1 cellular context compared by ENCODE assay signal in genomic region chr20:62969939-62970306, GRCh38.
TF ChIP-seq lines count a peak whose summit lies in the region.

No MANE protein-coding gene starts in this region.

TF ChIP-seq in HepG2, 621 proteins besides CTCF, POLR2A, EP300 and RAD21 (continued from another document):
- TF ChIP-seq HNF1A (IDR thresholded peaks at IDR 0.05; ENCODE audit: low read depth) = no peak
- no peak for TF ChIP-seq HNF1A (CRISPR knock-in tag; IDR thresholded peaks at IDR 0.05; ENCODE audit: borderline replicate concordance)
- TF ChIP-seq ZNF335 (CRISPR knock-in tag; IDR thresholded peaks at IDR 0.05) = 0 out of 2 replicates have a peak, but pooled peaks have one; percentile 6
- no peak for TF ChIP-seq SETDB1 (CRISPR knock-in tag; IDR thresholded peaks at IDR 0.05; ENCODE audit: borderline replicate concordance)
- TF ChIP-seq NKX3-1 (CRISPR knock-in tag; IDR thresholded peaks at IDR 0.05) = no peak
- 0 out of 2 replicates have a peak, but pooled peaks have one; percentile 4 for TF ChIP-seq BCL6 (CRISPR knock-in tag; IDR thresholded peaks at IDR 0.05)
- TF ChIP-seq KAT2B (IDR thresholded peaks at IDR 0.05; ENCODE audit: borderline replicate concordance, low read depth, low read length) = no peak
- peak; percentile 46; the same call in 1 of the 2 replicates for TF ChIP-seq ZNF749 (CRISPR knock-in tag; IDR thresholded peaks at IDR 0.05; ENCODE audit: borderline replicate concordance)
- TF ChIP-seq ZNF547 (CRISPR knock-in tag; IDR thresholded peaks at IDR 0.05) = no peak
- TF ChIP-seq ZBTB42 (CRISPR knock-in tag; IDR thresholded peaks at IDR 0.05) = no peak
- TF ChIP-seq ZNF431 (CRISPR knock-in tag; IDR thresholded peaks at IDR 0.05; ENCODE audit: borderline replicate concordance, low read depth) = 0 out of 2 replicates have a peak, but pooled peaks have one; percentile 45
- no peak for TF ChIP-seq ZBTB49 (CRISPR knock-in tag; IDR thresholded peaks at IDR 0.05; ENCODE audit: borderline replicate concordance)
- peak; percentile 12 for TF ChIP-seq ZNF781 (CRISPR knock-in tag; IDR thresholded peaks at IDR 0.05; ENCODE audit: borderline replicate concordance, not compliant biosample characterization)
- TF ChIP-seq SIN3A (IDR thresholded peaks at IDR 0.05; ENCODE audit: borderline replicate concordance, low read depth, low read length) = 0 out of 2 replicates have a peak, but pooled peaks have one; percentile 27
- TF ChIP-seq ZNF253 (CRISPR knock-in tag; IDR thresholded peaks at IDR 0.05; ENCODE audit: borderline replicate concordance) = peak; percentile 19; the same call in 1 of the 2 replicates
- TF ChIP-seq ZSCAN29 (CRISPR knock-in tag; conservative IDR thresholded peaks at IDR 0.05) = 0 out of 2 replicates have a peak, but pooled peaks have one; percentile 12
- TF ChIP-seq ZNF224 (CRISPR knock-in tag; IDR thresholded peaks at IDR 0.05) = 0 out of 2 replicates have a peak, but pooled peaks have one; percentile 28
TF ChIP-seq in HepG2: peak in this region for 48.
